ENCODE assay signal across 1 cellular context in the genomic region with DNA sequence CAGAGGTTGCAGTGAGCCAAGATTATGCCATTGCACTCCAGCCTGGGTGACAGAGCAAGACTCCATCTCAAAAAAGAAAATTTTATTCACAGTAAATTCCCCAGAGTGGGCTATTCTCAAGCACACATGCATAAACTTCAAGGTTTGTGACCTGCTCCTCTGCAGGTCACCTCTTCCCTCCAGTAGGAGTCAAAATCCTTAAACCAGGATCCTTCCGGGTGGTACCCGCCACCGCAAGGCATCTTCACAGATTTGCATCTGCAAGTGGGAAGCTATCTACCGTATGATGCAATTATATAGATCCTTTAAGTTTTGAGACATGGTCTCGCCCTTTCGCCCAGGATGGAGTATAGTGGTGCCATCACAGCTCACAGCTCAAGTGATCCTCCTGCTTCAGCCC.
TF ChIP-seq lines count a peak whose summit lies in the region.

No MANE protein-coding gene starts in this region.

TF ChIP-seq in GM23338, 12 proteins besides CTCF, POLR2A, EP300 and RAD21 (continued from another document):
- no peak for TF ChIP-seq CREB1 (CRISPR knock-in tag; IDR thresholded peaks at IDR 0.05; ENCODE audit: low read depth)
- TF ChIP-seq ZNF331 (CRISPR knock-in tag; IDR thresholded peaks at IDR 0.05; ENCODE audit: low read depth): no peak
- TF ChIP-seq NANOG (IDR thresholded peaks at IDR 0.05; ENCODE audit: borderline replicate concordance): no peak
- TF ChIP-seq ZNF114 (CRISPR knock-in tag; IDR thresholded peaks at IDR 0.05): no peak
- TF ChIP-seq EZH2phosphoT487 (IDR thresholded peaks at IDR 0.05; ENCODE audit: unreplicated experiment): no peak
